ENCODE assay signal across 25 cellular contexts in genomic region chr7:74376256-74377036, GRCh38.
DNase-seq lines count a peak whose midpoint lies in the region; ATAC-seq, FAIRE-seq and TF ChIP-seq lines count a peak whose summit lies in the region.
"Had no signal": no experiment of that assay in that cellular context is flagged by ENCODE, and none has a peak within 500 bp of the region (broad histone marks: within the 10 kb centered on the region; RNA-seq: fewer than 3 reads in every experiment).

No MANE protein-coding gene starts in this region.

- peaks cover 10% of the 10 kb centered on the region for H3K23me2 ChIP-seq in H9 (ENCODE audit: insufficient read length, low read depth, low read length, poor library complexity, severe bottlenecking)

- DNase-seq in H9 (no peak), PC-3 (no peak), endothelial cell (ENCODE audit: low spot score) (no peak), neuronal stem cell (ENCODE audit: low spot score) (no peak), SK-N-DZ (ENCODE audit: low spot score) (no peak), kidney (no peak), DMS79 (lab: John Stamatoyannopoulos, UW) (no peak)
- DNase-seq: ACHN; CD4-positive, alpha-beta T cell; COR-L47; DMS79 treated with DMSO at 0.1 percent for 48 hours; MM.1S; NCI-H1048; NCI-H1436; NCI-H187 treated with DMSO at 0.1 percent for 48 hours; NCI-H2107; NCI-H446 treated with DMSO at 0.1 percent for 48 hours; NCI-H526 treated with DMSO at 0.1 percent for 48 hours; OCI-M1; Right ventricle myocardium superior had no signal

- H2BK120ac ChIP-seq in H9 (ENCODE audit: low read depth, low read length, poor library complexity, severe bottlenecking) (no peak overlapping the region), neuronal stem cell (ENCODE audit: low read depth, low read length) (no peak overlapping the region)

- H3K27me3 ChIP-seq in H9 (ENCODE audit: insufficient read depth, low read length) (no peaks in the 10 kb centered on the region), PC-3 (ENCODE audit: low read length) (no peaks in the 10 kb centered on the region), neuronal stem cell (ENCODE audit: control insufficient read depth in 3 of 3, insufficient read depth in 3 of 3, low read depth in 1 of 3, low read length in 3 of 3) (peaks cover 0 to 4% (median 0%) of the 10 kb centered on the region in 3 experiments)
- H3K27me3 ChIP-seq: BLaER1 had no signal

- H3K4me3 Mint-ChIP-seq in H9 (no peak overlapping the region), endothelial cell (ENCODE audit: unreplicated experiment) (no peak overlapping the region)
- H3K4me3 Mint-ChIP-seq: CD4-positive, alpha-beta T cell had no signal

- H3K27me3 Mint-ChIP-seq in H9 (ENCODE audit: low read depth): peaks cover 4% of the 10 kb centered on the region
- H3K27me3 Mint-ChIP-seq in endothelial cell (ENCODE audit: unreplicated experiment): peaks cover 6% of the 10 kb centered on the region

- no peak overlapping the region for H4K5ac ChIP-seq in H9 (ENCODE audit: insufficient read length, low read depth, low read length)

- no peak for ATAC-seq in PC-3

- H3K23ac ChIP-seq in H9 (ENCODE audit: insufficient read length, low read depth, low read length) (no peak overlapping the region), neuronal stem cell (ENCODE audit: low read depth, low read length, poor library complexity) (peak overlapping the region; percentile 65)

- no peak overlapping the region for H2BK5ac ChIP-seq in H9 (ENCODE audit: insufficient read length, low read length)
- no peak overlapping the region for H2BK5ac ChIP-seq in neuronal stem cell (ENCODE audit: low read length)

- no peak overlapping the region for H3K18ac ChIP-seq in H9 (ENCODE audit: insufficient read length, low read depth, low read length)
- H3K18ac ChIP-seq in neuronal stem cell (ENCODE audit: low read length): peak overlapping the region; percentile 27

- H3K4me3 ChIP-seq in PC-3 (ENCODE audit: low read length) (no peak overlapping the region), neuronal stem cell (ENCODE audit: low read length in 2 of 2) (no peak overlapping the region), kidney (ENCODE audit: low read length in 2 of 2) (no peak overlapping the region)
- H3K4me3 ChIP-seq: BLaER1, SK-N-MC had no signal

- intact Hi-C loops in PC-3 (cut with micrococcal nuclease): no loop called here
- intact Hi-C loops in kidney (cut with DNase I): no loop called here

- H2AK5ac ChIP-seq in H9 (ENCODE audit: insufficient read length, low read length) (no peak overlapping the region), neuronal stem cell (ENCODE audit: low read depth, low read length) (no peak overlapping the region)

- H3K36me3 ChIP-seq in PC-3 (ENCODE audit: low read depth, low read length) (no peaks in the 10 kb centered on the region), neuronal stem cell (replicated peaks in 1 of 2; ENCODE audit: control insufficient read depth in 2 of 2, insufficient read depth in 2 of 2, low read length in 2 of 2) (peaks cover 6 to 55% of the 10 kb centered on the region in 2 donors), kidney (ENCODE audit: control insufficient read depth in 1 of 2, insufficient read depth in 2 of 2, low read length in 2 of 2) (no peaks in the 10 kb centered on the region)

- no peaks in the 10 kb centered on the region for H3K9me3 ChIP-seq in H9 (ENCODE audit: control insufficient read depth, low read depth, low read length)
- no peaks in the 10 kb centered on the region for H3K9me3 ChIP-seq in PC-3 (ENCODE audit: low read length)
- peaks cover 0 to 2% of the 10 kb centered on the region in 2 donors for H3K9me3 ChIP-seq in neuronal stem cell (replicated peaks in 1 of 2; ENCODE audit: control insufficient read depth in 2 of 2, insufficient read depth in 1 of 2, low read depth in 1 of 2, low read length in 2 of 2)
- H3K9me3 ChIP-seq in kidney (ENCODE audit: control insufficient read depth in 1 of 2, low read length in 2 of 2): no peaks in the 10 kb centered on the region
- H3K9me3 ChIP-seq: BLaER1 had no signal

- no peaks in the 10 kb centered on the region for H3F3A ChIP-seq in PC-3 (ENCODE audit: low read length, unreplicated experiment)

- no peak overlapping the region for H3K27ac ChIP-seq in H9 (ENCODE audit: insufficient read length, low read depth, low read length)
- no peak overlapping the region for H3K27ac ChIP-seq in PC-3 (ENCODE audit: low read length)
- H3K27ac ChIP-seq in neuronal stem cell (replicated peaks; ENCODE audit: low read length): no peak overlapping the region
- no peak overlapping the region for H3K27ac ChIP-seq in kidney (ENCODE audit: low read depth in 2 of 2, low read length in 2 of 2)
- H3K27ac ChIP-seq: BLaER1, SK-N-MC had no signal

- H2BK15ac ChIP-seq in H9 (ENCODE audit: low read depth, low read length): no peak overlapping the region
- no peak overlapping the region for H2BK15ac ChIP-seq in neuronal stem cell (ENCODE audit: low read length)

- H3K79me1 ChIP-seq in H9 (ENCODE audit: insufficient read depth, low read depth, low read length, poor library complexity, severe bottlenecking) (no peaks in the 10 kb centered on the region), neuronal stem cell (ENCODE audit: low read depth, low read length) (peaks cover 2% of the 10 kb centered on the region)

- WGBS in H9 (ENCODE audit: extremely low coverage, insufficient read length, low lambda C conversion rate): no CpG with 5 or more reads among the region's 37 CpGs
- WGBS in neuronal stem cell (ENCODE audit: extremely low coverage in 2 of 2, insufficient read length in 2 of 2, insufficient replicate concordance in 1 of 2), 2 donors: no CpG with 5 or more reads among the region's 37 CpGs

- H3K4me1 ChIP-seq in H9 (ENCODE audit: insufficient read depth, low read length) (no peaks in the 10 kb centered on the region), PC-3 (ENCODE audit: insufficient read depth, low read length) (peaks cover 6% of the 10 kb centered on the region), neuronal stem cell (ENCODE audit: control insufficient read depth in 2 of 2, insufficient read depth in 1 of 2, low read depth in 1 of 2, low read length in 2 of 2) (peaks cover 2 to 7% of the 10 kb centered on the region in 2 donors), kidney (ENCODE audit: control insufficient read depth in 1 of 2, insufficient read depth in 1 of 2, low read depth in 1 of 2, low read length in 2 of 2) (peaks cover 5 to 7% of the 10 kb centered on the region in 2 donors)

- POLR2A ChIA-PET in PC-3 (lab: Charles Lee; ENCODE audit: unreplicated experiment): no interaction called here

- H4K91ac ChIP-seq in H9 (ENCODE audit: insufficient read length, low read depth, low read length) (no peak overlapping the region), neuronal stem cell (ENCODE audit: low read depth, low read length, poor library complexity) (no peak overlapping the region)

- H4K8ac ChIP-seq in H9 (replicated peaks; ENCODE audit: insufficient read length, low read depth, low read length): no peak overlapping the region
- no peak overlapping the region for H4K8ac ChIP-seq in neuronal stem cell (ENCODE audit: low read depth, low read length)

- H3K14ac ChIP-seq in H9 (ENCODE audit: insufficient read depth, low read length): no peak overlapping the region
- H3K14ac ChIP-seq in neuronal stem cell (ENCODE audit: low read length): no peak overlapping the region

- H3K9me2 ChIP-seq in PC-3 (replicated peaks; ENCODE audit: low read length): no peaks in the 10 kb centered on the region

- H3K4me1 Mint-ChIP-seq in H9: peaks cover 10 to 21% of the 10 kb centered on the region in 2 experiments
- H3K4me1 Mint-ChIP-seq in endothelial cell (ENCODE audit: unreplicated experiment): peaks cover 17% of the 10 kb centered on the region

- FAIRE-seq in kidney (lab: Jason Lieb, UNC): no peak
- FAIRE-seq: GM12891, GM18507, H1 had no signal

- H3K79me2 ChIP-seq in H9 (ENCODE audit: insufficient read depth, low read length) (no peaks in the 10 kb centered on the region), PC-3 (ENCODE audit: low read length) (no peaks in the 10 kb centered on the region)

- no peak overlapping the region for H3K9ac ChIP-seq in H9 (ENCODE audit: extremely low read depth, insufficient read length, low read length)
- H3K9ac ChIP-seq in PC-3 (ENCODE audit: low read length): no peak overlapping the region
- H3K9ac ChIP-seq in neuronal stem cell (ENCODE audit: low read depth, low read length, poor library complexity): peak overlapping the region; percentile 12
- no peak overlapping the region for H3K9ac ChIP-seq in kidney (ENCODE audit: low read length in 2 of 2)
- H3K9ac ChIP-seq: BLaER1 had no signal

- H3K27ac Mint-ChIP-seq in H9 (peak overlapping the region; percentile 9 to 61 (median 44); a peak in 3 of 7 replicates), endothelial cell (ENCODE audit: unreplicated experiment) (peak overlapping the region; percentile 68)
- H3K27ac Mint-ChIP-seq: CD4-positive, alpha-beta T cell had no signal

- no peak overlapping the region for H2AFZ ChIP-seq in H9 (ENCODE audit: low read length)
- no peak overlapping the region for H2AFZ ChIP-seq in PC-3 (ENCODE audit: low read length)
- H2AFZ ChIP-seq in neuronal stem cell (ENCODE audit: low read length): no peak overlapping the region

- H3K4me2 ChIP-seq in H9 (ENCODE audit: insufficient read depth, insufficient read length, low read length) (no peak overlapping the region), PC-3 (ENCODE audit: low read length) (no peak overlapping the region), neuronal stem cell (ENCODE audit: insufficient read depth, low read length, poor library complexity, severe bottlenecking) (no peak overlapping the region)
- H3K4me2 ChIP-seq: BLaER1 had no signal

- no peak overlapping the region for H3K4ac ChIP-seq in H9 (ENCODE audit: low read depth, low read length)
- H3K4ac ChIP-seq in neuronal stem cell (ENCODE audit: low read length): no peak overlapping the region

- CTCF ChIA-PET in PC-3 (lab: Charles Lee): no interaction called here

- H3K36me3 Mint-ChIP-seq in H9 (ENCODE audit: insufficient read depth in 1 of 3, low read depth in 3 of 3) (peaks cover 10 to 21% (median 10%) of the 10 kb centered on the region in 3 experiments; a peak in 6 of 7 replicates), endothelial cell (ENCODE audit: low read depth, unreplicated experiment) (peaks cover 29% of the 10 kb centered on the region)

- TSS peak; percentile 61 for BruUV-seq in PC-3 (replicated peaks; lab: Mats Ljungman, UMichigan)

- H2BK12ac ChIP-seq in H9 (ENCODE audit: insufficient read length, low read depth, low read length): no peak overlapping the region
- no peak overlapping the region for H2BK12ac ChIP-seq in neuronal stem cell (ENCODE audit: low read length)

- no peak overlapping the region for H2BK20ac ChIP-seq in H9 (ENCODE audit: low read depth, low read length, poor library complexity, severe bottlenecking)

- TF ChIP-seq CTCF in H9 (conservative IDR thresholded peaks at IDR 0.05): no peak
- no peak for TF ChIP-seq CTCF in PC-3 (conservative IDR thresholded peaks at IDR 0.05; ENCODE audit: low read depth, low read length)
- TF ChIP-seq CTCF in endothelial cell (IDR thresholded peaks at IDR 0.05; ENCODE audit: unreplicated experiment): no peak
- no peak for TF ChIP-seq CTCF in kidney (IDR thresholded peaks at IDR 0.05; ENCODE audit: borderline replicate concordance, extremely low read depth, insufficient read depth)

- H3K9me3 Mint-ChIP-seq in H9: no peaks in the 10 kb centered on the region
- no peaks in the 10 kb centered on the region for H3K9me3 Mint-ChIP-seq in endothelial cell (ENCODE audit: unreplicated experiment)
- H3K9me3 Mint-ChIP-seq: CD4-positive, alpha-beta T cell had no signal

- no peak overlapping the region for H3K56ac ChIP-seq in H9 (ENCODE audit: insufficient read length, low read depth, low read length)

- H4K20me1 ChIP-seq in H9 (ENCODE audit: control insufficient read depth, insufficient read depth, insufficient read length) (no peaks in the 10 kb centered on the region), PC-3 (ENCODE audit: low read length) (no peaks in the 10 kb centered on the region)

- H3T11ph ChIP-seq in H9 (ENCODE audit: low read length): no peak overlapping the region
